In the genomic region with DNA sequence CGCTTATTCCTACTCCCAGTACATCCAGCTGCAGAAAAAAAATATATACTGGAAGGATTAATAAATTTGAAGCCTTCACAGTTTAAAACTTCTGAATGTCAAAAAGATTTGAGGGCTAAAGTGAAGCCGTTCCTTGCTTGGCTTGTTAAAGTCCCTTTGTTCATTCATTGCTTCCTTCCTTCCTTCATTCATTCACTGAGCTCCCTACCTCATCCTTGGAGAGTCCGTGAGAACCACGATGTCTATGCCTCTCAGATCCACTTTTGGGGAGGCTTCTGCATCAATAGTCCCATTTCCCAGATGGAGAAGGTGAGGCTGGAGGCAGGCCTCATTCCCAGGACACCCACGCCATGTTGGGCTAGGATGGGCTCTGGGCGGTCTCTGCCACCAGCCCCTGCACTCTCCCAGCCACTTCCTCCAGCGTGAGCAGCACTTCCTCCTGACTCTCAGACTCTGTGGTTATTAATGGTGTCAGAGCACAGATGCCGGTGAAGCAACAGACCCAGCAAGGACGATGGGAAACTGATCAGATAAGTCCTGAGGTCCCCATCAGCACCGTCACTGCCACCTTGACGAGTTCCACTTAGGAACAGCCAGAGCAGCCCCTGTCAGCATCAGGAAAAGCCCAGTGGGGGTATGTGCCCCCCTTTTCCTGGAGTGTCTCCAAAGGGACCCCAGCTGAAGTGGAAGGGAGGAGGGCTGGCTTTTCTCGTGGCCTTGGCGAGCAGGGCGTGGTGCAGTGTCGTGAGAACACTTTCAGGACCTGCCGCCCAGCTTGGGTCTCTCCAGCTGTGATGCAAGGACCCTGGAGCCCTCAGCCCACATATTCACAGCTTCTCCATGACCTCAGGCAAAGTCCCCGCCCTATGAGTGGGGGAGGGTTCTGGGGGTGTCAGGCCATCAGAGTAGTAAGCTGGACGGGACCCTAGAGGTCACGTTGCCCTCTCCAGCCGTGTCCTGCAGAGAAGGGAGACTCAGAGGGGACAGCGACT, we compare ENCODE assay signal across 1 cellular context.
TF ChIP-seq lines count a peak whose summit lies in the region.

No MANE protein-coding gene starts in this region.

TF ChIP-seq in K562, 482 proteins besides CTCF, POLR2A, EP300 and RAD21:
- no peak for TF ChIP-seq ZFP30 (CRISPR knock-in tag; IDR thresholded peaks at IDR 0.05; ENCODE audit: borderline replicate concordance)
- no peak for TF ChIP-seq NR2C2 (CRISPR knock-in tag; IDR thresholded peaks at IDR 0.05)
- 0 out of 2 replicates have a peak, but pooled peaks have one; percentile 24 for TF ChIP-seq NR2C2 (tag; IDR thresholded peaks at IDR 0.05)
- no peak for TF ChIP-seq SMARCB1 (IDR thresholded peaks at IDR 0.05; ENCODE audit: insufficient read length, low read depth)
- 0 out of 2 replicates have a peak, but pooled peaks have one; percentile 19 for TF ChIP-seq CEBPB (tag; IDR thresholded peaks at IDR 0.05)
- TF ChIP-seq CEBPG (CRISPR knock-in tag; IDR thresholded peaks at IDR 0.05), result no peak
- peak; percentile 25 to 66; a peak in 2 of 4 replicates for TF ChIP-seq CEBPG (tag; conservative IDR thresholded peaks at IDR 0.05 in 1 of 2, IDR thresholded peaks at IDR 0.05 in 1 of 2)
- TF ChIP-seq ZNF24 (IDR thresholded peaks at IDR 0.05), result 0 out of 2 replicates have a peak, but pooled peaks have one; percentile 49
- peak; percentile 61 for TF ChIP-seq GABPA (tag; conservative IDR thresholded peaks at IDR 0.05; ENCODE audit: low read depth)
- peak; percentile 35 for TF ChIP-seq RBM25 (IDR thresholded peaks at IDR 0.05; ENCODE audit: low read depth, low read length, severe bottlenecking)
- TF ChIP-seq C11orf30 (IDR thresholded peaks at IDR 0.05; ENCODE audit: low read depth), result no peak
- 0 out of 4 replicates have a peak, but pooled peaks of 1 of the 2 experiments have one; percentile 8 for TF ChIP-seq KDM1A (IDR thresholded peaks at IDR 0.05)
TF ChIP-seq in K562: peak in this region for 7.
